Comparison of ENCODE assay signal across 8 cellular contexts in genomic region chr4:73070072-73070385, GRCh38.
DNase-seq lines count a peak whose midpoint lies in the region; ATAC-seq and TF ChIP-seq lines count a peak whose summit lies in the region.

No MANE protein-coding gene starts in this region.

- peak overlapping the region; percentile 88 for H3K9ac ChIP-seq in BLaER1

- ATAC-seq in GM18907 (IDR thresholded peaks at IDR 0.05; ENCODE audit: unreplicated experiment) (peak; percentile 18), HG03175 (IDR thresholded peaks at IDR 0.05; ENCODE audit: unreplicated experiment) (peak; percentile 8)
- ATAC-seq in stimulated activated memory B cell treated with anti-CD40 and anti-IgM and Interleukin-4, amounts not matched to agents 10 μg/mL and 1 μg/mL and 100 μg/mL, for 72 hours = peak; percentile 1

- DNase-seq in iPS DF 6.9 (ENCODE audit: low read depth, low spot score) (no peak), inferior parietal cortex (ENCODE audit: extremely low spot score) (no peak), GM03348 (ENCODE audit: low spot score) (no peak)

- no peaks in the 10 kb centered on the region for H3K36me3 Mint-ChIP-seq in stimulated activated memory B cell treated with anti-CD40 and anti-IgM and Interleukin-4, amounts not matched to agents 10 μg/mL and 1 μg/mL and 100 μg/mL, for 72 hours

- H3K27ac ChIP-seq in BLaER1 = peak overlapping the region; percentile 91
- H3K27ac ChIP-seq in VCaP = peak overlapping the region; percentile 94
- H3K27ac ChIP-seq in iPS DF 6.9 (ENCODE audit: low read length) = no peak overlapping the region

- peak overlapping the region; percentile 74 for H3K4me3 ChIP-seq in BLaER1
- peak overlapping the region; percentile 84; the same call in 1 of the 2 replicates for H3K4me3 ChIP-seq in iPS DF 6.9 (ENCODE audit: low read length)

- H3K4me1 Mint-ChIP-seq in stimulated activated memory B cell treated with anti-CD40 and anti-IgM and Interleukin-4, amounts not matched to agents 10 μg/mL and 1 μg/mL and 100 μg/mL, for 72 hours = peaks cover 23% of the 10 kb centered on the region

- no peak for TF ChIP-seq CTCF in VCaP (conservative IDR thresholded peaks at IDR 0.05)

- H3K27me3 Mint-ChIP-seq in stimulated activated memory B cell treated with anti-CD40 and anti-IgM and Interleukin-4, amounts not matched to agents 10 μg/mL and 1 μg/mL and 100 μg/mL, for 72 hours = no peaks in the 10 kb centered on the region

- H3K27ac Mint-ChIP-seq in stimulated activated memory B cell treated with anti-CD40 and anti-IgM and Interleukin-4, amounts not matched to agents 10 μg/mL and 1 μg/mL and 100 μg/mL, for 72 hours = peak overlapping the region; percentile 94

- H3K9me3 ChIP-seq in BLaER1 (no peaks in the 10 kb centered on the region), iPS DF 6.9 (ENCODE audit: control insufficient read depth, insufficient read depth, low read length) (no peaks in the 10 kb centered on the region)

- H3K4me2 ChIP-seq in BLaER1 = peak overlapping the region; percentile 80

- H3K9me3 Mint-ChIP-seq in stimulated activated memory B cell treated with anti-CD40 and anti-IgM and Interleukin-4, amounts not matched to agents 10 μg/mL and 1 μg/mL and 100 μg/mL, for 72 hours = no peaks in the 10 kb centered on the region

- H3K36me3 ChIP-seq in BLaER1 = peaks cover 4% of the 10 kb centered on the region; the same call in 1 of the 2 replicates
- H3K36me3 ChIP-seq in iPS DF 6.9 (ENCODE audit: control insufficient read depth, insufficient read depth, low read length) = no peaks in the 10 kb centered on the region

- peak overlapping the region; percentile 87 for H3K4me3 Mint-ChIP-seq in stimulated activated memory B cell treated with anti-CD40 and anti-IgM and Interleukin-4, amounts not matched to agents 10 μg/mL and 1 μg/mL and 100 μg/mL, for 72 hours

- H3K4me1 ChIP-seq in BLaER1 (peaks cover 16% of the 10 kb centered on the region), iPS DF 6.9 (ENCODE audit: control insufficient read depth, insufficient read depth, low read length) (no peaks in the 10 kb centered on the region)

- no peaks in the 10 kb centered on the region for H4K20me1 ChIP-seq in BLaER1

- WGBS in iPS DF 6.9 (ENCODE audit: insufficient coverage, insufficient read length) = no CpG with 5 or more reads among the region's 9 CpGs

- H3K27me3 ChIP-seq in BLaER1 (no peaks in the 10 kb centered on the region), iPS DF 6.9 (ENCODE audit: control insufficient read depth, insufficient read depth, low read length) (no peaks in the 10 kb centered on the region)
